10 cellular contexts compared by ENCODE assay signal in genomic region chr14:35347323-35348043, GRCh38. TPM values are rescaled to one million over a fixed set of nuclear protein-coding genes. Genes with fewer than 3 reads are reported as not detected.
DNase-seq lines count a peak whose midpoint lies in the region; ATAC-seq lines count a peak whose summit lies in the region.
"Had no signal": no experiment of that assay in that cellular context is flagged by ENCODE, and none has a peak within 500 bp of the region (broad histone marks: within the 10 kb centered on the region; RNA-seq: fewer than 3 reads in every experiment).

No MANE protein-coding gene starts in this region.

- no peaks in the 10 kb centered on the region for H3K27me3 Mint-ChIP-seq in activated CD4-positive, alpha-beta T cell treated with anti-CD3 and anti-CD28 coated beads for 36 hours
- no peaks in the 10 kb centered on the region for H3K27me3 Mint-ChIP-seq in stimulated activated naive CD8-positive, alpha-beta T cell treated with anti-CD3 and anti-CD28 coated beads, Interleukin-15, amount 100 ng/mL, for 72 hours

- CTCF ChIA-PET in activated CD4-positive, alpha-beta T cell treated with anti-CD3 and anti-CD28 coated beads for 36 hours (lab: Charles Lee): interaction anchor here (0.6 kb wide), 1 partner anchor 15 kb away, joined by 3 read pairs; no protein-coding TSS in a partner anchor

- no peak overlapping the region for H3K27ac Mint-ChIP-seq in activated CD4-positive, alpha-beta T cell treated with anti-CD3 and anti-CD28 coated beads for 36 hours
- no peak overlapping the region for H3K27ac Mint-ChIP-seq in stimulated activated naive CD8-positive, alpha-beta T cell treated with anti-CD3 and anti-CD28 coated beads, Interleukin-15, amount 100 ng/mL, for 72 hours
- H3K27ac Mint-ChIP-seq: IgD-negative memory B cell had no signal

- H3K4me1 Mint-ChIP-seq in activated CD4-positive, alpha-beta T cell treated with anti-CD3 and anti-CD28 coated beads for 36 hours: peaks cover 12% of the 10 kb centered on the region
- H3K4me1 Mint-ChIP-seq in stimulated activated naive CD8-positive, alpha-beta T cell treated with anti-CD3 and anti-CD28 coated beads, Interleukin-15, amount 100 ng/mL, for 72 hours: peaks cover 48% of the 10 kb centered on the region

- intact Hi-C loops in activated CD4-positive, alpha-beta T cell treated with anti-CD3 and anti-CD28 coated beads for 36 hours (cut with DNase I, micrococcal nuclease): no loop called here

- H3K36me3 Mint-ChIP-seq in activated CD4-positive, alpha-beta T cell treated with anti-CD3 and anti-CD28 coated beads for 36 hours (ENCODE audit: low read depth): no peaks in the 10 kb centered on the region
- H3K36me3 Mint-ChIP-seq: IgD-negative memory B cell had no signal

- DNase-seq in activated CD4-positive, alpha-beta T cell treated with anti-CD3 and anti-CD28 coated beads for 36 hours: no peak
- DNase-seq in activated CD4-positive, alpha-beta T cell treated with anti-CD3 and anti-CD28 coated beads for 1 hour: no peak
- DNase-seq in NCI-H69 (lab: John Stamatoyannopoulos, UW) (peak; percentile 87), left kidney (ENCODE audit: low read depth, low spot score) (peak; percentile 90), ureter (ENCODE audit: low spot score) (no peak)
- no peak for DNase-seq in stimulated activated naive CD8-positive, alpha-beta T cell treated with anti-CD3 and anti-CD28 coated beads, Interleukin-15, amount 100 ng/mL, for 72 hours
- no peak for DNase-seq in stimulated activated CD4-positive, alpha-beta T cell treated with anti-CD3 and anti-CD28 coated beads, Interleukin-4, amount 100 ng/mL, for 4 hours
- DNase-seq: NCI-H524 had no signal

- no peaks in the 10 kb centered on the region for H3K9me3 Mint-ChIP-seq in activated CD4-positive, alpha-beta T cell treated with anti-CD3 and anti-CD28 coated beads for 36 hours (ENCODE audit: low read depth)
- no peaks in the 10 kb centered on the region for H3K9me3 Mint-ChIP-seq in stimulated activated naive CD8-positive, alpha-beta T cell treated with anti-CD3 and anti-CD28 coated beads, Interleukin-15, amount 100 ng/mL, for 72 hours
- H3K9me3 Mint-ChIP-seq: IgD-negative memory B cell had no signal

- ATAC-seq in activated CD4-positive, alpha-beta T cell treated with anti-CD3 and anti-CD28 coated beads for 36 hours: peak; percentile 49
- ATAC-seq in stimulated activated naive CD8-positive, alpha-beta T cell treated with anti-CD3 and anti-CD28 coated beads, Interleukin-15, amount 100 ng/mL, for 72 hours: peak; percentile 20
- no peak for ATAC-seq in GM21381 (IDR thresholded peaks at IDR 0.05; ENCODE audit: unreplicated experiment)

- no peak overlapping the region for H3K4me3 Mint-ChIP-seq in activated CD4-positive, alpha-beta T cell treated with anti-CD3 and anti-CD28 coated beads for 36 hours
- no peak overlapping the region for H3K4me3 Mint-ChIP-seq in stimulated activated naive CD8-positive, alpha-beta T cell treated with anti-CD3 and anti-CD28 coated beads, Interleukin-15, amount 100 ng/mL, for 72 hours

- POLR2A ChIA-PET in activated CD4-positive, alpha-beta T cell treated with anti-CD3 and anti-CD28 coated beads for 36 hours (lab: Charles Lee): interaction anchor here (0.7 kb wide), 1 partner anchor 57 kb away, joined by 3 read pairs; no protein-coding TSS in a partner anchor

RNA-seq across cellular contexts. Expression of gene PSMA6, which starts 55.3 kb away (rescaled TPM):
- total RNA-seq in activated CD4-positive, alpha-beta T cell treated with anti-CD3 and anti-CD28 coated beads for 36 hours: 100 to 1,000 TPM; 374 to 425 TPM
- total RNA-seq in ureter: 173 TPM

RNA-seq across cellular contexts. Expression of gene NFKBIA, which starts 57.1 kb away (rescaled TPM):
- 100 to 1,000 TPM; 264 to 298 TPM for total RNA-seq in activated CD4-positive, alpha-beta T cell treated with anti-CD3 and anti-CD28 coated beads for 36 hours
- 152 TPM for total RNA-seq in ureter

Comparison
In these comparisons a context has a peak if more than half of its experiments do, and no peak if none do; other contexts are left out.
1. DNase-seq: peak in NCI-H69 (single experiment) and left kidney (single experiment); none in activated CD4-positive, alpha-beta T cell treated with anti-CD3 and anti-CD28 coated beads for 36 hours (single experiment), activated CD4-positive, alpha-beta T cell treated with anti-CD3 and anti-CD28 coated beads for 1 hour (single experiment), stimulated activated naive CD8-positive, alpha-beta T cell treated with anti-CD3 and anti-CD28 coated beads, Interleukin-15, amount 100 ng/mL, for 72 hours (0 of 2), stimulated activated CD4-positive, alpha-beta T cell treated with anti-CD3 and anti-CD28 coated beads, Interleukin-4, amount 100 ng/mL, for 4 hours (0 of 2) and ureter (single experiment).